Comparison of ENCODE assay signal across 9 cellular contexts in genomic region chr2:132448771-132449170, GRCh38. TPM values are rescaled to one million over a fixed set of nuclear protein-coding genes. Genes with fewer than 3 reads are reported as not detected.
DNase-seq lines count a peak whose midpoint lies in the region; ATAC-seq and TF ChIP-seq lines count a peak whose summit lies in the region.
"Had no signal": no experiment of that assay in that cellular context is flagged by ENCODE, and none has a peak within 500 bp of the region (broad histone marks: within the 10 kb centered on the region; RNA-seq: fewer than 3 reads in every experiment).

No MANE protein-coding gene starts in this region.

- H3K27ac ChIP-seq in trophoblast cell (ENCODE audit: low read depth, low read length) = no peak overlapping the region

- H2AFZ ChIP-seq in trophoblast cell (ENCODE audit: insufficient read depth, low read length, poor library complexity) = no peak overlapping the region

- CTCF ChIA-PET in activated CD4-positive, alpha-beta memory T cell treated with anti-CD3 and anti-CD28 coated beads, Interleukin-2, amount 10 ng/mL, durations not matched to agents 7 days and 5 days (lab: Charles Lee) = interaction anchor here (0.6 kb wide), 1 partner anchor 151 kb away, joined by 4 read pairs; no protein-coding TSS in a partner anchor

- H3K18ac ChIP-seq in trophoblast cell (ENCODE audit: low read length) = no peak overlapping the region

- peaks cover 3% of the 10 kb centered on the region for H3K9me3 ChIP-seq in trophoblast cell (ENCODE audit: insufficient read depth, low read depth, low read length)

- H3K23ac ChIP-seq in trophoblast cell (ENCODE audit: low read length) = no peak overlapping the region

- peak; percentile 17 for TF ChIP-seq CTCF in GM12865 (IDR thresholded peaks at IDR 0.05; ENCODE audit: insufficient read depth, low read depth, low read length, missing control alignments)
- TF ChIP-seq CTCF in epithelial cell of proximal tubule (conservative IDR thresholded peaks at IDR 0.05; ENCODE audit: low read depth, low read length) = peak; percentile 81

- no peaks in the 10 kb centered on the region for H3K27me3 ChIP-seq in trophoblast cell (ENCODE audit: insufficient read depth, low read length)

- H2AK5ac ChIP-seq in trophoblast cell (ENCODE audit: low read length) = no peak overlapping the region

- H4K12ac ChIP-seq in trophoblast cell (ENCODE audit: low read depth, low read length) = no peak overlapping the region

- H2BK120ac ChIP-seq in trophoblast cell (ENCODE audit: insufficient read depth, low read length, poor library complexity) = no peak overlapping the region

- H2BK12ac ChIP-seq in trophoblast cell (ENCODE audit: low read length) = no peak overlapping the region

- no peak overlapping the region for H3K4me3 ChIP-seq in GM12865 (ENCODE audit: low read depth, low read length)
- H3K4me3 ChIP-seq in epithelial cell of proximal tubule (ENCODE audit: low read depth, low read length) = no peak overlapping the region
- no peak overlapping the region for H3K4me3 ChIP-seq in trophoblast cell (ENCODE audit: low read depth, low read length)

- H3K27me3 Mint-ChIP-seq in activated CD4-positive, alpha-beta memory T cell treated with anti-CD3 and anti-CD28 coated beads, Interleukin-2, amount 10 ng/mL, durations not matched to agents 7 days and 5 days = no peaks in the 10 kb centered on the region
- H3K27me3 Mint-ChIP-seq in activated T-helper 1 cell treated with anti-CD3 and anti-CD28 coated beads, Interleukin-12 subunit alpha, Interleukin-12 subunit beta, Interleukin-2, Interleukin-4 antibody, amounts not matched to agents 30 ng/mL and 10 ng/mL and 1 ng/mL, durations not matched to agents 14 hours and 24 hours and 36 hours (ENCODE audit: insufficient read depth) = peaks cover 3% of the 10 kb centered on the region
- H3K27me3 Mint-ChIP-seq: IgD-negative memory B cell had no signal

- no peak overlapping the region for H3K27ac Mint-ChIP-seq in activated CD4-positive, alpha-beta memory T cell treated with anti-CD3 and anti-CD28 coated beads, Interleukin-2, amount 10 ng/mL, durations not matched to agents 7 days and 5 days
- no peak overlapping the region for H3K27ac Mint-ChIP-seq in activated T-helper 1 cell treated with anti-CD3 and anti-CD28 coated beads, Interleukin-12 subunit alpha, Interleukin-12 subunit beta, Interleukin-2, Interleukin-4 antibody, amounts not matched to agents 30 ng/mL and 10 ng/mL and 1 ng/mL, durations not matched to agents 14 hours and 24 hours and 36 hours
- H3K27ac Mint-ChIP-seq: IgD-negative memory B cell had no signal

- H3K4ac ChIP-seq in trophoblast cell (ENCODE audit: low read depth, low read length) = no peak overlapping the region

- POLR2A ChIA-PET in activated CD4-positive, alpha-beta memory T cell treated with anti-CD3 and anti-CD28 coated beads, Interleukin-2, amount 10 ng/mL, durations not matched to agents 7 days and 5 days (lab: Charles Lee) = no interaction called here

- H3K4me1 Mint-ChIP-seq in activated CD4-positive, alpha-beta memory T cell treated with anti-CD3 and anti-CD28 coated beads, Interleukin-2, amount 10 ng/mL, durations not matched to agents 7 days and 5 days = no peaks in the 10 kb centered on the region
- H3K4me1 Mint-ChIP-seq in activated T-helper 1 cell treated with anti-CD3 and anti-CD28 coated beads, Interleukin-12 subunit alpha, Interleukin-12 subunit beta, Interleukin-2, Interleukin-4 antibody, amounts not matched to agents 30 ng/mL and 10 ng/mL and 1 ng/mL, durations not matched to agents 14 hours and 24 hours and 36 hours (ENCODE audit: low read depth) = no peaks in the 10 kb centered on the region
- H3K4me1 Mint-ChIP-seq: IgD-negative memory B cell had no signal

- DNase-seq in GM12865 (ENCODE audit: low read depth) (no peak), NCI-H460 (ENCODE audit: extremely low read depth, low read depth) (peak; percentile 9), epithelial cell of proximal tubule (ENCODE audit: low read depth) (no peak), trophoblast cell (peak; percentile 11 to 38)
- DNase-seq in activated CD4-positive, alpha-beta memory T cell treated with anti-CD3 and anti-CD28 coated beads, Interleukin-2, amount 10 ng/mL, durations not matched to agents 7 days and 5 days = no peak
- DNase-seq in activated T-helper 1 cell treated with anti-CD3 and anti-CD28 coated beads, Interleukin-12 subunit alpha, Interleukin-12 subunit beta, Interleukin-2, Interleukin-4 antibody, amounts not matched to agents 30 ng/mL and 10 ng/mL and 1 ng/mL, durations not matched to agents 14 hours and 24 hours and 36 hours (ENCODE audit: low spot score) = no peak

- H3K36me3 ChIP-seq in trophoblast cell (ENCODE audit: control insufficient read depth in 1 of 2, insufficient read depth in 2 of 2, low read length in 2 of 2) = no peaks in the 10 kb centered on the region

- no CpG with 5 or more reads among the region's 4 CpGs for WGBS in trophoblast cell (ENCODE audit: extremely low coverage, insufficient coverage, insufficient read length)

- intact Hi-C loops in activated T-helper 1 cell treated with anti-CD3 and anti-CD28 coated beads, Interleukin-12 subunit alpha, Interleukin-12 subunit beta, Interleukin-2, Interleukin-4 antibody, amounts not matched to agents 30 ng/mL and 10 ng/mL and 1 ng/mL, durations not matched to agents 14 hours and 24 hours and 36 hours (cut with micrococcal nuclease) = no loop called here

- H4K91ac ChIP-seq in trophoblast cell (ENCODE audit: low read depth, low read length) = no peak overlapping the region

- H3K4me1 ChIP-seq in trophoblast cell (ENCODE audit: control insufficient read depth in 1 of 2, insufficient read depth in 2 of 2, low read length in 2 of 2) = peaks cover 0 to 4% of the 10 kb centered on the region in 2 experiments

- no peak overlapping the region for H3K4me3 Mint-ChIP-seq in activated CD4-positive, alpha-beta memory T cell treated with anti-CD3 and anti-CD28 coated beads, Interleukin-2, amount 10 ng/mL, durations not matched to agents 7 days and 5 days
- H3K4me3 Mint-ChIP-seq in activated T-helper 1 cell treated with anti-CD3 and anti-CD28 coated beads, Interleukin-12 subunit alpha, Interleukin-12 subunit beta, Interleukin-2, Interleukin-4 antibody, amounts not matched to agents 30 ng/mL and 10 ng/mL and 1 ng/mL, durations not matched to agents 14 hours and 24 hours and 36 hours = no peak overlapping the region
- H3K4me3 Mint-ChIP-seq: IgD-negative memory B cell had no signal

- no peaks in the 10 kb centered on the region for H3K36me3 Mint-ChIP-seq in activated CD4-positive, alpha-beta memory T cell treated with anti-CD3 and anti-CD28 coated beads, Interleukin-2, amount 10 ng/mL, durations not matched to agents 7 days and 5 days (ENCODE audit: low read depth)
- H3K36me3 Mint-ChIP-seq in activated T-helper 1 cell treated with anti-CD3 and anti-CD28 coated beads, Interleukin-12 subunit alpha, Interleukin-12 subunit beta, Interleukin-2, Interleukin-4 antibody, amounts not matched to agents 30 ng/mL and 10 ng/mL and 1 ng/mL, durations not matched to agents 14 hours and 24 hours and 36 hours (ENCODE audit: low read depth) = no peaks in the 10 kb centered on the region

- H3K9me3 Mint-ChIP-seq in activated CD4-positive, alpha-beta memory T cell treated with anti-CD3 and anti-CD28 coated beads, Interleukin-2, amount 10 ng/mL, durations not matched to agents 7 days and 5 days = peaks cover 4% of the 10 kb centered on the region
- H3K9me3 Mint-ChIP-seq in activated T-helper 1 cell treated with anti-CD3 and anti-CD28 coated beads, Interleukin-12 subunit alpha, Interleukin-12 subunit beta, Interleukin-2, Interleukin-4 antibody, amounts not matched to agents 30 ng/mL and 10 ng/mL and 1 ng/mL, durations not matched to agents 14 hours and 24 hours and 36 hours = peaks cover 14% of the 10 kb centered on the region

- no peaks in the 10 kb centered on the region for H3K79me2 ChIP-seq in trophoblast cell (ENCODE audit: control insufficient read depth, insufficient read depth, low read length, poor library complexity)

- no peak overlapping the region for H3K4me2 ChIP-seq in trophoblast cell (ENCODE audit: low read length)

- no peak overlapping the region for H3K14ac ChIP-seq in trophoblast cell (ENCODE audit: low read length)

- H3K79me1 ChIP-seq in trophoblast cell (ENCODE audit: low read length) = no peaks in the 10 kb centered on the region

- ATAC-seq in HG03469 (IDR thresholded peaks at IDR 0.05; ENCODE audit: unreplicated experiment) (no peak), esophagus mucosa (no peak)

- H2BK5ac ChIP-seq in trophoblast cell (ENCODE audit: low read depth, low read length, poor library complexity) = no peak overlapping the region

- H3K9ac ChIP-seq in trophoblast cell (ENCODE audit: low read length) = no peak overlapping the region

- no peak overlapping the region for H4K8ac ChIP-seq in trophoblast cell (ENCODE audit: low read depth, low read length)

RNA-seq across cellular contexts. Expression of gene GPR39, which starts 32.2 kb away (rescaled TPM):
- total RNA-seq in NCI-H460 (2014; rRNA removed; shearing (Covaris generic)) = 0.42 and 0.49 TPM in 2 replicates
- polyA plus RNA-seq in NCI-H460 (2014; cell fraction: nucleus; rRNA removed) = not detected in 2 replicates
- total RNA-seq in epithelial cell of proximal tubule = 9.0 and 10.8 TPM in 2 replicates
- 3.3 TPM in 2 replicates for polyA plus RNA-seq in trophoblast cell (2013)
- total RNA-seq in activated CD4-positive, alpha-beta memory T cell treated with anti-CD3 and anti-CD28 coated beads, Interleukin-2, amount 10 ng/mL, durations not matched to agents 7 days and 5 days = not detected
- not detected in 2 replicates for total RNA-seq in activated T-helper 1 cell treated with anti-CD3 and anti-CD28 coated beads, Interleukin-12 subunit alpha, Interleukin-12 subunit beta, Interleukin-2, Interleukin-4 antibody, amounts not matched to agents 30 ng/mL and 10 ng/mL and 1 ng/mL, durations not matched to agents 14 hours and 24 hours and 36 hours
- total RNA-seq in esophagus mucosa = 1.4 TPM
- polyA plus RNA-seq: IgD-negative memory B cell had no signal

Comparison
In these comparisons a context has a peak if more than half of its experiments do, and no peak if none do; other contexts are left out.
1. DNase-seq: peak in NCI-H460 (single experiment) and trophoblast cell (2 of 2); none in GM12865 (single experiment), epithelial cell of proximal tubule (single experiment), activated CD4-positive, alpha-beta memory T cell treated with anti-CD3 and anti-CD28 coated beads, Interleukin-2, amount 10 ng/mL, durations not matched to agents 7 days and 5 days (single experiment) and activated T-helper 1 cell treated with anti-CD3 and anti-CD28 coated beads, Interleukin-12 subunit alpha, Interleukin-12 subunit beta, Interleukin-2, Interleukin-4 antibody, amounts not matched to agents 30 ng/mL and 10 ng/mL and 1 ng/mL, durations not matched to agents 14 hours and 24 hours and 36 hours (single experiment).